Comparison of ENCODE assay signal across 8 cellular contexts in the genomic region with DNA sequence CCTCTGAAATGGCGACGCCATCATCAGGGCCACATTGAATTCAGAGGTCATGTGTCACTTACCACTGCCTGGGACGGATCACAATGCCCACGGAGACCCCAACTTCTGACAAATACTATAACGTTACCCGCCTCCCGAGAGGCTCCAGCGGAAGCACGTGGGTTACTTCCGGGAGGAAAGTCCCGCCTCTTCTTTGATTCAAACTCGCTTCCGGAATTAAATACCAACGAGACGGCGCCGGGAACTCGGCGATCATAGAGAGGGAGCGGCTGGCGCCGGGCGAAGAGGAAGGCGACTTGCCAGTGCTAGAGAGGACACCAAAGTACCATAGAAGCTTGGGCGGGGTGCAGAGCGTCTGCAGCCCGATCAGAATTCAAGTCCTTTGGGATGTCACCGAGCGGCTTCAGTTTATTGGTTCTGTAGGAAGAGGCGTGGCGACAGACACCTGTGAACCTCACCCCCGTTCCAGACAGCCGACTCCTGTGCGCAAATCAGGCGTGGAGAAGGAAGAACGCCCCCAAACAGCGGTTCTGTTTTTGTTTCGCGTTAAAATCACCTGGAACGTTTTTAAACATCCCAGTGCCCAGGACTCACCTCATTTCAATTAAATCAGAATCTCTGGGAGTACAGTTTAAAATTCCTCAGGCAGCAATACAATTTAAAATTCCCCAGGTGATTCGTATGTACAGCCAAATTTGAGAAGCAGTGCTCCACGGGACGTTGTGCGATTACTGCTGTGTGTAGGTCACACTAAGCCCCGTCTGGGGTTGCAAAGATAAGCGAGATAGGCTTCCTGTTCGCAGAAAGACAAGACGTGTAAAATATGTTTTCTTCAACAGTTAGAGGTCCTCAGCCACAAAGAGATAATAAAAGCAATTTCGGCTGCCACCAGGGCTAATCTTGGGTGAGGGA. TPM values are rescaled to one million over a fixed set of nuclear protein-coding genes. Genes with fewer than 3 reads are reported as not detected.
DNase-seq lines count a peak whose midpoint lies in the region; ATAC-seq and TF ChIP-seq lines count a peak whose summit lies in the region.

A gene with protein sequence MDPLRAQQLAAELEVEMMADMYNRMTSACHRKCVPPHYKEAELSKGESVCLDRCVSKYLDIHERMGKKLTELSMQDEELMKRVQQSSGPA (minus strand): TSS at position 159 of the 912 bp plus-strand sequence. CDS start 565 bp downstream, outside the sequence.

- H3K4me1 Mint-ChIP-seq in type B pancreatic cell (ENCODE audit: unreplicated experiment), result peaks cover 16% of the 10 kb centered on the region

- DNase-seq in GM13976 (ENCODE audit: low spot score) (peak; percentile 89), NCI-H146 treated with DMSO at 0.1 percent for 48 hours (lab: John Stamatoyannopoulos, UW; ENCODE audit: unreplicated experiment) (peak; percentile 99), amniotic epithelial cell (ENCODE audit: low read depth) (peak; percentile 93), heart left ventricle (peak; percentile 94 to 97 (median 96)), pons (ENCODE audit: low spot score) (peak; percentile 98), type B pancreatic cell (ENCODE audit: extremely low spot score, unreplicated experiment) (peak; percentile 95)

- H3K27me3 Mint-ChIP-seq in type B pancreatic cell, result peaks cover 4% of the 10 kb centered on the region

- peaks cover 0 to 21% (median 11%) of the 10 kb centered on the region in 12 donors for H3K4me1 ChIP-seq in heart left ventricle

- H3K9me3 ChIP-seq in heart left ventricle, result no peaks in the 10 kb centered on the region

- intact Hi-C loops in T-helper 1 cell treated with Interleukin-12 subunit alpha and Interleukin-12 subunit beta and Interleukin-4 antibody, amounts not matched to agents 30 ng/mL and 1 ng/mL, for 36 hours (cut with micrococcal nuclease), result loop anchor here (1.0 to 2.0 kb wide), 15 partner anchors 16 to 1614 kb away; partner anchors contain the start of genes CLP1, MED19, SELENOH and SLC43A1
- intact Hi-C loops in heart left ventricle (cut with DNase I), result loop anchor here in 2 of 10 donors (1.0 to 2.0 kb wide), 2 partner anchors 32 to 126 kb away; partner anchors contain the start of gene CLP1 (in 1 of the 2)

- peak within 1 kb of the TSS; percentile 93 for H3K4me3 Mint-ChIP-seq in type B pancreatic cell

- TF ChIP-seq POLR2A in heart left ventricle (IDR thresholded peaks at IDR 0.05), result peak in 1 of 2 donors; percentile 25

- H3K27me3 ChIP-seq in heart left ventricle, result no peaks in the 10 kb centered on the region

- peak within 1 kb of the TSS; percentile 55 to 91 (median 72) for H3K4me3 ChIP-seq in heart left ventricle

- 0% methylated on average over 36 to 49 of the region's 49 CpGs for WGBS in heart left ventricle, 4 donors

- H3K27ac ChIP-seq in heart left ventricle, result peak within 1 kb of the TSS in 11 of 12 donors; percentile 39 to 81 (median 73)

- peak within 1 kb of the TSS; percentile 91 for H3K27ac Mint-ChIP-seq in type B pancreatic cell

- peak; percentile 99 for ATAC-seq in HG02870 (IDR thresholded peaks at IDR 0.05; ENCODE audit: unreplicated experiment)
- ATAC-seq in heart left ventricle, result peak; percentile 97 to 99 (median 98)

- no peak for TF ChIP-seq CTCF in GM13976 (IDR thresholded peaks at IDR 0.05; ENCODE audit: borderline replicate concordance, control extremely low read depth, extremely low read depth, insufficient read depth, missing control alignments)
- TF ChIP-seq CTCF in heart left ventricle (IDR thresholded peaks at IDR 0.05), result no peak
- no peak for TF ChIP-seq CTCF in type B pancreatic cell (conservative IDR thresholded peaks at IDR 0.05)

- peaks cover 0 to 19% (median 15%) of the 10 kb centered on the region in 9 donors for H3K36me3 ChIP-seq in heart left ventricle

- in situ Hi-C loops in GM13976 (cut with MboI; ENCODE audit: low sequenced_read_pairs, unreplicated experiment), result no loop called here

- no peaks in the 10 kb centered on the region for H3K36me3 Mint-ChIP-seq in type B pancreatic cell

- H3K9me3 Mint-ChIP-seq in type B pancreatic cell, result no peaks in the 10 kb centered on the region

RNA-seq across cellular contexts. Expression of the gene that starts here (rescaled TPM):
- 54.1 and 60.8 TPM in 2 replicates for total RNA-seq in T-helper 1 cell treated with Interleukin-12 subunit alpha and Interleukin-12 subunit beta and Interleukin-4 antibody, amounts not matched to agents 30 ng/mL and 1 ng/mL, for 36 hours
- total RNA-seq in heart left ventricle, result 10 to 100 TPM; 36.6 to 81.5 (median 46.4) TPM
- polyA plus RNA-seq in heart left ventricle, result 100 to 1,000 TPM in 1 of 2 donors, 10 to 100 TPM in 1; 42.0 to 135 TPM
- 57.9 and 64.2 TPM in 2 replicates for total RNA-seq in type B pancreatic cell (ENCODE audit: low replicate concordance)

Comparison
In these comparisons a context has a peak if more than half of its experiments do, and no peak if none do; other contexts are left out.
1. Peak in every context shown above with its lines: DNase-seq, ATAC-seq, H3K4me3 ChIP-seq and H3K27ac ChIP-seq.